10 cellular contexts compared by ENCODE assay signal in the genomic region with DNA sequence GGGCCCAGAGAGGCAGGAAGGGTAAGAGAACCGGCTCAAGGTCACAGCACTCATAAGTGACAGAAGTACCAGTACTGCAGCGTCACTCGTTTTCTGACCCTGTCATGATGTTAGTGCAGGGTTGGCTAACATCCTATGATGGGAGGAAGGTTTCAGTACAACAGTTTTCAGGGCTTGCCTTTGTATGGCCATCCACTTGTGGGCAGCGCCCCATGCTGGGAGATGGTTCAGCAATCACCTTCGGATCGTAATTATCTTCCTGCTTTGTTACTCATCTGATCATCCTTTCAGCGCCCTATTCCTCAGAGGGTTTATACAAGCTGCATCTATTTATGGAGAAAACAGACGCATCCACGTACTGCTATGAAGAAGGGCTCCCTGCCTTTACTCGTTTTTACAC. TPM values are rescaled to one million over a fixed set of nuclear protein-coding genes. Genes with fewer than 3 reads are reported as not detected.
DNase-seq lines count a peak whose midpoint lies in the region; ATAC-seq and TF ChIP-seq lines count a peak whose summit lies in the region.
"Had no signal": no experiment of that assay in that cellular context is flagged by ENCODE, and none has a peak within 500 bp of the region (broad histone marks: within the 10 kb centered on the region; RNA-seq: fewer than 3 reads in every experiment).

No MANE protein-coding gene starts in this region.

- peaks cover 32% of the 10 kb centered on the region for H3K4me1 ChIP-seq in iPS-20b (ENCODE audit: insufficient read depth, low read length)
- H3K4me1 ChIP-seq in upper lobe of right lung = peaks cover 6% of the 10 kb centered on the region
- H3K4me1 ChIP-seq in body of pancreas = peaks cover 24% of the 10 kb centered on the region

- ATAC-seq in upper lobe of right lung (no peak), body of pancreas (no peak)
- ATAC-seq in activated naive CD4-positive, alpha-beta T cell treated with anti-CD3 and anti-CD28 coated beads, Interleukin-2, amount 50 U/mL, for 72 hours = no peak

- TF ChIP-seq CTCF in upper lobe of right lung (IDR thresholded peaks at IDR 0.05) = no peak
- no peak for TF ChIP-seq CTCF in body of pancreas (IDR thresholded peaks at IDR 0.05)

- H3K27ac ChIP-seq in angular gyrus (ENCODE audit: low read depth, low read length) (peak overlapping the region; percentile 70), iPS-20b (ENCODE audit: low read length) (no peak overlapping the region), upper lobe of right lung (no peak overlapping the region), body of pancreas (no peak overlapping the region)

- H3K36me3 ChIP-seq in iPS-20b (ENCODE audit: insufficient read depth, low read depth, low read length) (peaks cover 31% of the 10 kb centered on the region; the same call in 1 of the 2 replicates), upper lobe of right lung (no peaks in the 10 kb centered on the region), body of pancreas (replicated peaks in 1 of 2; ENCODE audit: insufficient read depth in 1 of 2, low read depth in 2 of 2) (no peaks in the 10 kb centered on the region)

- H3K9me3 ChIP-seq in iPS-20b (ENCODE audit: insufficient read depth, low read depth, low read length) = no peaks in the 10 kb centered on the region
- no peaks in the 10 kb centered on the region for H3K9me3 ChIP-seq in upper lobe of right lung
- no peaks in the 10 kb centered on the region for H3K9me3 ChIP-seq in body of pancreas

- TF ChIP-seq POLR2A in body of pancreas (IDR thresholded peaks at IDR 0.05) = no peak

- H3K9me3 Mint-ChIP-seq in activated naive CD4-positive, alpha-beta T cell treated with anti-CD3 and anti-CD28 coated beads, Interleukin-2, amount 50 U/mL, for 72 hours = no peaks in the 10 kb centered on the region
- H3K9me3 Mint-ChIP-seq: CD4-positive, alpha-beta memory T cell had no signal

- peak overlapping the region; percentile 82; the same call in 1 of the 2 replicates for H3K9ac ChIP-seq in iPS-20b (ENCODE audit: low read depth, low read length)

- no peaks in the 10 kb centered on the region for H3K27me3 ChIP-seq in iPS-20b (ENCODE audit: insufficient read depth, low read length)
- peaks cover 30% of the 10 kb centered on the region for H3K27me3 ChIP-seq in upper lobe of right lung
- peaks cover 0 to 8% of the 10 kb centered on the region in 2 donors for H3K27me3 ChIP-seq in body of pancreas

- no peak overlapping the region for H3K27ac Mint-ChIP-seq in activated naive CD4-positive, alpha-beta T cell treated with anti-CD3 and anti-CD28 coated beads, Interleukin-2, amount 50 U/mL, for 72 hours
- H3K27ac Mint-ChIP-seq: CD4-positive, alpha-beta memory T cell had no signal

- intact Hi-C loops in upper lobe of right lung (cut with DNase I) = no loop called here
- intact Hi-C loops in body of pancreas (cut with DNase I) = no loop called here

- H3K4me3 ChIP-seq in iPS-20b (ENCODE audit: low read length) = peak overlapping the region; percentile 79
- peak overlapping the region; percentile 57 for H3K4me3 ChIP-seq in upper lobe of right lung
- no peak overlapping the region for H3K4me3 ChIP-seq in body of pancreas

- H3K36me3 Mint-ChIP-seq in activated naive CD4-positive, alpha-beta T cell treated with anti-CD3 and anti-CD28 coated beads, Interleukin-2, amount 50 U/mL, for 72 hours = peaks cover 6 to 8% of the 10 kb centered on the region in 2 donors
- H3K36me3 Mint-ChIP-seq: CD4-positive, alpha-beta memory T cell had no signal

- WGBS in body of pancreas, 2 donors = 52 to 57% methylated on average over 10 of the region's 10 CpGs

- peak; percentile 73 for DNase-seq in NCI-H82 (lab: John Stamatoyannopoulos, UW)
- DNase-seq in NCI-H82 treated with DMSO at 0.1 percent for 48 hours (lab: John Stamatoyannopoulos, UW; ENCODE audit: unreplicated experiment) = no peak
- no peak for DNase-seq in upper lobe of right lung
- DNase-seq in activated naive CD4-positive, alpha-beta T cell treated with anti-CD3 and anti-CD28 coated beads, Interleukin-2, amount 50 U/mL, for 72 hours (ENCODE audit: low spot score in 2 of 2) = no peak
- DNase-seq in activated CD8-positive, alpha-beta memory T cell treated with anti-CD3 and anti-CD28 coated beads, Interleukin-2, amount 50 U/mL, for 48 hours = no peak
- DNase-seq in body of pancreas = no peak
- DNase-seq: CD4-positive, alpha-beta memory T cell; stimulated activated CD4-positive, alpha-beta T cell treated with anti-CD3 and anti-CD28 coated beads, Interleukin-2, amount 100 ng/mL, for 24 hours had no signal

RNA-seq across cellular contexts. Expression of a gene that starts 2.4 kb away (rescaled TPM):
- total RNA-seq in upper lobe of right lung (20.5 TPM), body of pancreas (10 to 100 TPM; 30.4 to 69.9 TPM)
- total RNA-seq in activated naive CD4-positive, alpha-beta T cell treated with anti-CD3 and anti-CD28 coated beads, Interleukin-2, amount 50 U/mL, for 72 hours = under 1 TPM; 0.10 to 0.18 TPM
- total RNA-seq: CD4-positive, alpha-beta memory T cell had no signal

Comparison
In these comparisons a context has a peak if more than half of its experiments do, and no peak if none do; other contexts are left out.
1. H3K4me3 ChIP-seq: peak in iPS-20b (single experiment) and upper lobe of right lung (single experiment); none in body of pancreas (0 of 2).
2. RNA of a gene that starts 2.4 kb away (total RNA-seq): 30.4 to 69.9 TPM in body of pancreas and 20.5 TPM in upper lobe of right lung (single experiment); 0.10 to 0.18 TPM in activated naive CD4-positive, alpha-beta T cell treated with anti-CD3 and anti-CD28 coated beads, Interleukin-2, amount 50 U/mL, for 72 hours; every median in the first group is over 10 times any median in the second.